ENCODE assay signal across 17 cellular contexts in genomic region chr3:169347597-169347996, GRCh38.
A peak's percentile ranks its signal among the peaks of the same experiment; 100 is the strongest.
DNase-seq lines count a peak whose midpoint lies in the region; ATAC-seq and TF ChIP-seq lines count a peak whose summit lies in the region.
"Had no signal": no experiment of that assay in that cellular context is flagged by ENCODE, and none has a peak within 500 bp of the region (broad histone marks: within the 10 kb centered on the region; RNA-seq: fewer than 3 reads in every experiment).

No MANE protein-coding gene starts in this region.

- H3K36me3 ChIP-seq in HAP-1 (replicated peaks) (no peaks in the 10 kb centered on the region), endodermal cell (ENCODE audit: control insufficient read depth, insufficient read depth, low read length) (no peaks in the 10 kb centered on the region)
- H3K36me3 ChIP-seq in naive thymus-derived CD4-positive, alpha-beta T cell (ENCODE audit: control insufficient read depth in 2 of 3, insufficient read depth in 3 of 3, low read length in 3 of 3) = no peaks in the 10 kb centered on the region
- H3K36me3 ChIP-seq: BE2C had no signal

- H3K4me3 Mint-ChIP-seq in endodermal cell (no peak overlapping the region), mesothelial cell of epicardium (no peak overlapping the region), type B pancreatic cell (peak overlapping the region; percentile 27)
- H3K4me3 Mint-ChIP-seq in naive thymus-derived CD4-positive, alpha-beta T cell = no peak overlapping the region
- H3K4me3 Mint-ChIP-seq: CD4-positive, CD25-positive, alpha-beta regulatory T cell; CD8-positive, alpha-beta memory T cell had no signal

- H3K4me1 ChIP-seq in HAP-1 (peaks cover 29% of the 10 kb centered on the region), endodermal cell (ENCODE audit: control insufficient read depth, insufficient read depth, low read length) (peaks cover under 1% of the 10 kb centered on the region)
- no peaks in the 10 kb centered on the region for H3K4me1 ChIP-seq in naive thymus-derived CD4-positive, alpha-beta T cell (ENCODE audit: control insufficient read depth in 2 of 2, insufficient read depth in 2 of 2, low read length in 2 of 2)

- ATAC-seq in naive thymus-derived CD4-positive, alpha-beta T cell = no peak
- ATAC-seq in HG03565 (IDR thresholded peaks at IDR 0.05; ENCODE audit: unreplicated experiment) = no peak
- no peak for ATAC-seq in GM21619 (IDR thresholded peaks at IDR 0.05; ENCODE audit: unreplicated experiment)

- no peak overlapping the region for H3K9ac ChIP-seq in endodermal cell (ENCODE audit: extremely low read depth, low read length, poor library complexity, severe bottlenecking)

- no peak overlapping the region for H3K4me3 ChIP-seq in HAP-1
- no peak overlapping the region for H3K4me3 ChIP-seq in endodermal cell (ENCODE audit: low read length)
- H3K4me3 ChIP-seq in naive thymus-derived CD4-positive, alpha-beta T cell (ENCODE audit: low read length) = no peak overlapping the region

- H3K27me3 Mint-ChIP-seq in endodermal cell (ENCODE audit: insufficient read depth) (peaks cover 9% of the 10 kb centered on the region), mesothelial cell of epicardium (ENCODE audit: low read depth) (no peaks in the 10 kb centered on the region), type B pancreatic cell (peaks cover 7% of the 10 kb centered on the region)
- peaks cover 12 to 19% (median 14%) of the 10 kb centered on the region in 5 donors for H3K27me3 Mint-ChIP-seq in naive thymus-derived CD4-positive, alpha-beta T cell

- H3K9me3 ChIP-seq in HAP-1 (no peaks in the 10 kb centered on the region), endodermal cell (ENCODE audit: control insufficient read depth, low read length) (no peaks in the 10 kb centered on the region)
- no peaks in the 10 kb centered on the region for H3K9me3 ChIP-seq in naive thymus-derived CD4-positive, alpha-beta T cell (ENCODE audit: control insufficient read depth in 2 of 3, low read length in 3 of 3)
- H3K9me3 ChIP-seq: BE2C had no signal

- H3K36me3 Mint-ChIP-seq in endodermal cell (ENCODE audit: low read depth) (no peaks in the 10 kb centered on the region), mesothelial cell of epicardium (no peaks in the 10 kb centered on the region), type B pancreatic cell (no peaks in the 10 kb centered on the region)
- no peaks in the 10 kb centered on the region for H3K36me3 Mint-ChIP-seq in naive thymus-derived CD4-positive, alpha-beta T cell
- H3K36me3 Mint-ChIP-seq: CD4-positive, CD25-positive, alpha-beta regulatory T cell; CD8-positive, alpha-beta memory T cell had no signal

- intact Hi-C loops in naive thymus-derived CD4-positive, alpha-beta T cell (cut with micrococcal nuclease) = no loop called here

- H3K9me3 Mint-ChIP-seq in endodermal cell (no peaks in the 10 kb centered on the region), mesothelial cell of epicardium (no peaks in the 10 kb centered on the region), type B pancreatic cell (no peaks in the 10 kb centered on the region)
- H3K9me3 Mint-ChIP-seq in naive thymus-derived CD4-positive, alpha-beta T cell = peaks cover 0 to 2% (median 0%) of the 10 kb centered on the region in 11 donors
- H3K9me3 Mint-ChIP-seq: CD8-positive, alpha-beta memory T cell had no signal

- H3K27me3 ChIP-seq in HAP-1 (ENCODE audit: low read depth) (peaks cover 1% of the 10 kb centered on the region; the same call in 1 of the 2 replicates), endodermal cell (ENCODE audit: control insufficient read depth, insufficient read depth, low read length, poor library complexity, severe bottlenecking) (no peaks in the 10 kb centered on the region)
- H3K27me3 ChIP-seq in naive thymus-derived CD4-positive, alpha-beta T cell (ENCODE audit: control insufficient read depth in 2 of 2, insufficient read depth in 2 of 2, low read length in 2 of 2) = no peaks in the 10 kb centered on the region
- H3K27me3 ChIP-seq: BE2C had no signal

- in situ Hi-C loops in HAP-1 (cut with MboI; ENCODE audit: low sequenced_read_pairs) = no loop called here

- peak; percentile 54 to 92 for DNase-seq in HAP-1 (ENCODE audit: low spot score in 2 of 2)
- no peak for DNase-seq in endodermal cell
- DNase-seq in mesothelial cell of epicardium (ENCODE audit: low spot score in 2 of 2, unreplicated experiment in 2 of 2) = no peak
- no peak for DNase-seq in type B pancreatic cell (ENCODE audit: extremely low spot score, unreplicated experiment)
- no peak for DNase-seq in NOMO-1 treated with DMSO at 0.1 percent for 48 hours (lab: John Stamatoyannopoulos, UW; ENCODE audit: unreplicated experiment)
- no peak for DNase-seq in naive thymus-derived CD4-positive, alpha-beta T cell
- DNase-seq: ACHN; BE2C; C1 segment of cervical spinal cord; CD4-positive, CD25-positive, alpha-beta regulatory T cell; CD8-positive, alpha-beta memory T cell; COR-L47; GDM1; HCEC 1CT; KG1 had no signal

- H3K27ac Mint-ChIP-seq in endodermal cell (no peak overlapping the region), mesothelial cell of epicardium (peak overlapping the region; percentile 21), type B pancreatic cell (no peak overlapping the region)
- H3K27ac Mint-ChIP-seq in naive thymus-derived CD4-positive, alpha-beta T cell = no peak overlapping the region
- H3K27ac Mint-ChIP-seq: CD4-positive, CD25-positive, alpha-beta regulatory T cell; CD8-positive, alpha-beta memory T cell had no signal

- H3K4me1 Mint-ChIP-seq in endodermal cell (peaks cover 53% of the 10 kb centered on the region), mesothelial cell of epicardium (peaks cover 56% of the 10 kb centered on the region), type B pancreatic cell (ENCODE audit: unreplicated experiment) (peaks cover 48% of the 10 kb centered on the region)
- peaks cover 0 to 3% (median 0%) of the 10 kb centered on the region in 7 donors for H3K4me1 Mint-ChIP-seq in naive thymus-derived CD4-positive, alpha-beta T cell
- H3K4me1 Mint-ChIP-seq: CD4-positive, CD25-positive, alpha-beta regulatory T cell; CD8-positive, alpha-beta memory T cell had no signal

- TF ChIP-seq CTCF in endodermal cell (conservative IDR thresholded peaks at IDR 0.05) = no peak
- TF ChIP-seq CTCF in mesothelial cell of epicardium (IDR thresholded peaks at IDR 0.05; ENCODE audit: unreplicated experiment) = no peak
- TF ChIP-seq CTCF in type B pancreatic cell (conservative IDR thresholded peaks at IDR 0.05) = no peak

- CTCF ChIA-PET in naive thymus-derived CD4-positive, alpha-beta T cell (lab: Charles Lee) = no interaction called here

- H3K27ac ChIP-seq in endodermal cell (ENCODE audit: low read depth, low read length) = peak overlapping the region; percentile 36
- H3K27ac ChIP-seq in naive thymus-derived CD4-positive, alpha-beta T cell (ENCODE audit: low read depth, low read length) = no peak overlapping the region

- POLR2A ChIA-PET in naive thymus-derived CD4-positive, alpha-beta T cell (lab: Charles Lee) = no interaction called here

- 80 to 89% methylated on average over 4 of the region's 4 CpGs for WGBS in endodermal cell (ENCODE audit: insufficient coverage in 1 of 2, insufficient read length in 1 of 2), 2 experiments

Comparison
In these comparisons a context has a peak if more than half of its experiments do, and no peak if none do; other contexts are left out.
1. DNase-seq: peak in HAP-1 (2 of 2); none in endodermal cell (single experiment), mesothelial cell of epicardium (0 of 2), type B pancreatic cell (single experiment), NOMO-1 treated with DMSO at 0.1 percent for 48 hours (single experiment) and naive thymus-derived CD4-positive, alpha-beta T cell (0 of 9).